In genomic region chr1:20183035-20183434, GRCh38 we compare ENCODE assay signal across 21 cellular contexts. TPM values are rescaled to one million over a fixed set of nuclear protein-coding genes. Genes with fewer than 3 reads are reported as not detected.
"Had no signal": no experiment of that assay in that cellular context is flagged by ENCODE, and none has a peak within 500 bp of the region (broad histone marks: within the 10 kb centered on the region; RNA-seq: fewer than 3 reads in every experiment).

No MANE protein-coding gene starts in this region.

- H3K9ac ChIP-seq: neural progenitor cell had no signal

- H3K27me3 Mint-ChIP-seq: effector memory CD8-positive, alpha-beta T cell had no signal

- H3K27ac Mint-ChIP-seq: activated naive CD4-positive, alpha-beta T cell treated with anti-CD3 and anti-CD28 coated beads, Interleukin-2, amount 50 U/mL, for 72 hours; stimulated activated naive B cell treated with anti-CD40 and anti-IgM and Interleukin-4, amounts not matched to agents 10 μg/mL and 1 μg/mL and 100 μg/mL, for 72 hours had no signal

- H3K9me3 Mint-ChIP-seq: neural progenitor cell had no signal

- H3K4me1 ChIP-seq: neural progenitor cell had no signal

- H3K36me3 Mint-ChIP-seq: neural progenitor cell had no signal

- H3K36me3 ChIP-seq: adrenal gland, esophagus squamous epithelium, heart right ventricle, lower lobe of right lung, neural progenitor cell, WERI-Rb-1 had no signal

- ATAC-seq: activated naive CD4-positive, alpha-beta T cell treated with anti-CD3 and anti-CD28 coated beads, Interleukin-2, amount 50 U/mL, for 72 hours; effector memory CD8-positive, alpha-beta T cell; lower lobe of right lung; sciatic nerve; stimulated activated naive B cell treated with anti-CD40 and anti-IgM and Interleukin-4, amounts not matched to agents 10 μg/mL and 1 μg/mL and 100 μg/mL, for 72 hours had no signal

- H3K27ac ChIP-seq: esophagus squamous epithelium, heart right ventricle, lower lobe of right lung, neural progenitor cell, WERI-Rb-1 had no signal

- H3K9me3 ChIP-seq: adrenal gland, esophagus squamous epithelium, lower lobe of right lung had no signal

- H3K27me3 ChIP-seq: adrenal gland had no signal

- H3K4me3 ChIP-seq: adrenal gland, esophagus squamous epithelium, heart right ventricle, lower lobe of right lung, neural progenitor cell had no signal

- DNase-seq: activated CD4-positive, alpha-beta T cell treated with anti-CD3 and anti-CD28 coated beads for 1 hour; activated gamma-delta T cell treated with Interleukin-2 at 50 U/mL for 16 hours; effector memory CD8-positive, alpha-beta T cell; esophagus squamous epithelium; heart right ventricle; immature natural killer cell; kidney glomerular epithelial cell; lower lobe of right lung; stimulated activated naive B cell treated with anti-CD40 and anti-IgM and Interleukin-4, amounts not matched to agents 10 μg/mL and 1 μg/mL and 100 μg/mL, for 72 hours; SW 1271; WERI-Rb-1 had no signal

- H3K4me3 Mint-ChIP-seq: effector memory CD8-positive, alpha-beta T cell; neural progenitor cell; stimulated activated naive B cell treated with anti-CD40 and anti-IgM and Interleukin-4, amounts not matched to agents 10 μg/mL and 1 μg/mL and 100 μg/mL, for 72 hours had no signal

RNA-seq across cellular contexts. Expression of gene UBXN10, which starts 2.9 kb away (rescaled TPM):
- total RNA-seq: chondrocyte, pulmonary artery endothelial cell had no signal

RNA-seq across cellular contexts. Expression of gene PLA2G2C, which starts 3.3 kb away (rescaled TPM):
- total RNA-seq: chondrocyte, dermis microvascular lymphatic vessel endothelial cell, heart right ventricle, lower lobe of right lung, osteoblast, pulmonary artery endothelial cell had no signal
- polyA plus RNA-seq: heart right ventricle, immature natural killer cell had no signal

RNA-seq across cellular contexts. Expression of gene PLA2G2F, which starts 43.9 kb away (rescaled TPM):
- total RNA-seq: activated CD8-positive, alpha-beta memory T cell treated with anti-CD3 and anti-CD28 coated beads for 36 hours; activated naive CD4-positive, alpha-beta T cell treated with anti-CD3 and anti-CD28 coated beads, Interleukin-2, amount 50 U/mL, for 72 hours; adrenal gland; chondrocyte; dermis microvascular lymphatic vessel endothelial cell; heart right ventricle; lower lobe of right lung; osteoblast; pulmonary artery endothelial cell; sciatic nerve; T-helper 2 cell treated with Interferon-gamma antibody and Interleukin-4, amounts not matched to agents 100 ng/mL and 5 ng/mL, for 36 hours had no signal
- polyA plus RNA-seq: heart right ventricle, immature natural killer cell had no signal
